In the genomic region with DNA sequence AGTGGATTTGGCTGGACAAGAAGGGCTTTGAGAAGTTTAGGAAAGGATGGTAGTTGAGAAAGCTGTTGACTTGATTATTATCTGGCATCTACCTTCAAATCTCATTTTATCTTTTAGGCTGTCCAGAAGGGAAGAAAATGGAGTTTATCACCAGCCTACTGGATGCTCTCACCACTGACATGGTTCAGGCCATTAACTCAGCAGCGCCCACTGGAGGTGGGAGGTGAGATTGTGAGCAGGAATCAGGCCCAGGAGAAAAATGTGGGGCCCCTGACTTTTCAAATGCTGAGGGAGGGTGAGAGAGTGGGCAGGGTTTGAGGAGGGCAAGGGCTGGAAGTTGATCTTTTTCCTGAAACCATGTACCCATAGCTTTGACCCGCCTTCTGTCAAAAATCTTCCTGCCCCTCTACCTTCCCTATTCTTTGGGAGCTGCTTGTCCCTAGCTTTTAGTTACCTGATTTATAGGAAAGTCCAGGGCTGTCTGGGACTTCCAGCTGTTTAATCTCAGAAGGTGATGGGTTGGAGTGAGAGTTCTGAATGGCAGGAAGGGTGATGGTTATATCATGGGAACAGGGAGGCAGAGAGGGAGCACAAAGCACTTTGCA, we compare ENCODE assay signal across 8 cellular contexts.
DNase-seq lines count a peak whose midpoint lies in the region; ATAC-seq and TF ChIP-seq lines count a peak whose summit lies in the region.

No MANE protein-coding gene starts in this region.

- CTCF ChIA-PET in RWPE1 (lab: Yijun Ruan, JAX): interaction anchor here (0.6 to 1.1 kb wide), 4 partner anchors 9 to 385 kb away, joined by 3 to 5 read pairs (median 4); no protein-coding TSS in a partner anchor

- no peak overlapping the region for H3K4me3 ChIP-seq in AG09309 (ENCODE audit: control insufficient read depth, low read depth, low read length)
- H3K4me3 ChIP-seq in uterus: no peak overlapping the region

- H3K36me3 ChIP-seq in uterus: no peaks in the 10 kb centered on the region

- H3K4me1 ChIP-seq in uterus: no peaks in the 10 kb centered on the region

- no peaks in the 10 kb centered on the region for H3K9me3 ChIP-seq in uterus

- ATAC-seq in GM18867 (IDR thresholded peaks at IDR 0.05; ENCODE audit: unreplicated experiment): no peak
- no peak for ATAC-seq in GM21717 (IDR thresholded peaks at IDR 0.05; ENCODE audit: unreplicated experiment)

- POLR2A ChIA-PET in RWPE1 (lab: Yijun Ruan, JAX; ENCODE audit: low non-redundant PET): no interaction called here

- H3K27ac ChIP-seq in RWPE1: no peak overlapping the region
- H3K27ac ChIP-seq in uterus: no peak overlapping the region

- TF ChIP-seq POLR2A in uterus (IDR thresholded peaks at IDR 0.05): no peak

- TF ChIP-seq CTCF in AG09309 (IDR thresholded peaks at IDR 0.05; ENCODE audit: control insufficient read depth, insufficient read depth, low read depth, low read length, missing control alignments) (peak; percentile 53), GM12873 (IDR thresholded peaks at IDR 0.05; ENCODE audit: insufficient read depth, low read depth, low read length, missing control alignments) (peak; percentile 89), RWPE1 (conservative IDR thresholded peaks at IDR 0.05; ENCODE audit: low read depth) (peak; percentile 42), uterus (IDR thresholded peaks at IDR 0.05) (no peak)

- DNase-seq in AG09309 (ENCODE audit: low read depth) (no peak), RWPE1 (ENCODE audit: low spot score) (no peak), germinal center (ENCODE audit: low spot score) (peak; percentile 60), uterus (no peak)
- DNase-seq in stimulated activated CD4-positive, alpha-beta T cell treated with anti-CD3 and anti-CD28 coated beads, Interleukin-1b, Interleukin-23, amount 100 ng/mL, for 48 hours: peak; percentile 40

- no peaks in the 10 kb centered on the region for H3K27me3 ChIP-seq in uterus

- intact Hi-C loops in uterus (cut with DNase I; ENCODE audit: low total_unique reads): no loop called here

Comparison
In these comparisons a context has a peak if more than half of its experiments do, and no peak if none do; other contexts are left out.
1. DNase-seq: peak in germinal center (single experiment) and stimulated activated CD4-positive, alpha-beta T cell treated with anti-CD3 and anti-CD28 coated beads, Interleukin-1b, Interleukin-23, amount 100 ng/mL, for 48 hours (single experiment); none in AG09309 (single experiment), RWPE1 (single experiment) and uterus (0 of 2).
2. CTCF ChIP-seq: peak in AG09309 (single experiment), GM12873 (single experiment) and RWPE1 (single experiment); none in uterus (0 of 4).